In the genomic region with DNA sequence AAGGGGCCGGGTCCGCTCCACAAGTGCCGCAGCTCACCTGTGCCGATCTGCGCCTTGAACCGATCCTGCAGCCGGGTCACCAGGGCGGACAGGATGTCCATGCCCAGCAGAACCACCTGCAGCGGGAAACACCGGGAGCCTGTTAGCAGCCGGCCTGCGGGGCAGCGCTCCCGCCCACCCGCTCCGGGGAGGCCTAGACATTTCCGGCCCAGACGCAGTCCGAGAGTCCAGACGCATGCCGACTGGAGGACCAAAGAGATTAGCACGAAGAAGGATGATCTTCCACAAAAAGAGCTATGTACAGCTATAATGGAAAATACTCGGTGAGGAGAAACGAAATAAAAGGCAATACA, we compare ENCODE assay signal across 8 cellular contexts. TPM values are rescaled to one million over a fixed set of nuclear protein-coding genes. Genes with fewer than 3 reads are reported as not detected.
DNase-seq lines count a peak whose midpoint lies in the region; ATAC-seq and TF ChIP-seq lines count a peak whose summit lies in the region.

No MANE protein-coding gene starts in this region.

- TF ChIP-seq POLR2A in vagina (IDR thresholded peaks at IDR 0.05), result no peak

- ATAC-seq in GM21423 (IDR thresholded peaks at IDR 0.05; ENCODE audit: unreplicated experiment) (peak; percentile 57), naive B cell (ENCODE audit: low read depth in 2 of 2) (peak; percentile 19 to 26)

- peaks cover 60% of the 10 kb centered on the region for H3K4me1 ChIP-seq in vagina

- H3K36me3 ChIP-seq in vagina, result no peaks in the 10 kb centered on the region

- H3K4me3 ChIP-seq in epithelial cell of esophagus (ENCODE audit: low read length), result peak overlapping the region; percentile 55
- peak overlapping the region; percentile 77 to 79 for H3K4me3 ChIP-seq in vagina

- peaks cover 21 to 43% (median 41%) of the 10 kb centered on the region in 3 donors for H3K4me1 Mint-ChIP-seq in naive B cell

- H3K27me3 Mint-ChIP-seq in naive B cell, result no peaks in the 10 kb centered on the region

- no peaks in the 10 kb centered on the region for H3K27me3 ChIP-seq in vagina

- intact Hi-C loops in vagina (cut with DNase I), result loop anchor here (2.0 to 10.0 kb wide), 2 partner anchors 119 to 185 kb away; a partner anchor contains a TSS

- H3K9me3 Mint-ChIP-seq in naive B cell, result no peaks in the 10 kb centered on the region

- H3K36me3 Mint-ChIP-seq in naive B cell, result no peaks in the 10 kb centered on the region

- no peaks in the 10 kb centered on the region for H3K9me3 ChIP-seq in vagina

- TF ChIP-seq CTCF in epithelial cell of esophagus (IDR thresholded peaks at IDR 0.05; ENCODE audit: insufficient read depth, low read depth, low read length, missing control alignments), result no peak
- TF ChIP-seq CTCF in vagina (IDR thresholded peaks at IDR 0.05), result no peak

- DNase-seq in NCI-H1694 treated with DMSO at 0.1 percent for 48 hours (lab: John Stamatoyannopoulos, UW) (peak; percentile 89), NCI-H1694 (lab: John Stamatoyannopoulos, UW) (no peak), HPDE6-E6E7 (ENCODE audit: extremely low spot score) (peak; percentile 64), T1000 (lab: John Stamatoyannopoulos, UW) (peak; percentile 73), epithelial cell of esophagus (ENCODE audit: low read depth) (no peak), naive B cell (no peak), vagina (ENCODE audit: extremely low spot score in 2 of 2) (no peak)

- H3K27ac Mint-ChIP-seq in naive B cell, result peak overlapping the region; percentile 99 to 100 (median 100)

- H3K27ac ChIP-seq in vagina, result peak overlapping the region; percentile 93

- H3K4me3 Mint-ChIP-seq in naive B cell, result peak overlapping the region; percentile 84 to 99 (median 96)

RNA-seq across cellular contexts. Expression of a gene that starts 0.5 kb away (rescaled TPM):
- not detected for polyA plus RNA-seq in naive B cell (ENCODE audit: low read depth in 6 of 6)
- not detected for total RNA-seq in vagina

Comparison
In these comparisons a context has a peak if more than half of its experiments do, and no peak if none do; other contexts are left out.
1. DNase-seq: peak in NCI-H1694 treated with DMSO at 0.1 percent for 48 hours (single experiment), HPDE6-E6E7 (single experiment) and T1000 (single experiment); none in NCI-H1694 (single experiment), epithelial cell of esophagus (single experiment), naive B cell (single experiment) and vagina (0 of 2).